24 cellular contexts compared by ENCODE assay signal in genomic region chr4:42615131-42615776, GRCh38.
"Had no signal": no experiment of that assay in that cellular context is flagged by ENCODE, and none has a peak within 500 bp of the region (broad histone marks: within the 10 kb centered on the region; RNA-seq: fewer than 3 reads in every experiment).

No MANE protein-coding gene starts in this region.

- H3K4me3 Mint-ChIP-seq: activated B cell treated with CpG ODN at 0.5 μM for 24 hours; activated CD4-positive, alpha-beta memory T cell treated with anti-CD3 and anti-CD28 coated beads for 36 hours; activated CD4-positive, alpha-beta T cell treated with anti-CD3 and anti-CD28 coated beads, Interleukin-2, amount 10 ng/mL, durations not matched to agents 24 days and 14 days; activated naive CD4-positive, alpha-beta T cell treated with anti-CD3 and anti-CD28 coated beads, Interleukin-2, amount 10 ng/mL, durations not matched to agents 7 days and 5 days; activated naive CD8-positive, alpha-beta T cell treated with anti-CD3 and anti-CD28 coated beads for 36 hours; activated T-cell treated with anti-CD3 and anti-CD28 coated beads, Interleukin-2, amount 50 U/mL, for 4 hours; activated T-helper 17 cell treated with anti-CD3 and anti-CD28 coated beads, Interleukin-2, amount 50 U/mL, for 72 hours; T-cell had no signal

- H3K27me3 Mint-ChIP-seq: activated B cell treated with CpG ODN at 0.5 μM for 24 hours; activated CD4-positive, alpha-beta memory T cell treated with anti-CD3 and anti-CD28 coated beads for 36 hours; activated CD4-positive, alpha-beta T cell treated with anti-CD3 and anti-CD28 coated beads, Interleukin-2, amount 10 ng/mL, durations not matched to agents 24 days and 14 days; activated naive CD4-positive, alpha-beta T cell treated with anti-CD3 and anti-CD28 coated beads, Interleukin-2, amount 10 ng/mL, durations not matched to agents 7 days and 5 days; activated naive CD8-positive, alpha-beta T cell treated with anti-CD3 and anti-CD28 coated beads for 36 hours; activated T-helper 17 cell treated with anti-CD3 and anti-CD28 coated beads, Interleukin-2, amount 50 U/mL, for 72 hours; T-cell had no signal

- H3K27me3 ChIP-seq: brain microvascular endothelial cell had no signal

- DNase-seq: activated B cell treated with CpG ODN at 0.5 μM for 24 hours; activated CD4-positive, alpha-beta memory T cell treated with anti-CD3 and anti-CD28 coated beads for 36 hours; activated CD4-positive, alpha-beta T cell treated with anti-CD3 and anti-CD28 coated beads for 1 hour; activated CD4-positive, alpha-beta T cell treated with anti-CD3 and anti-CD28 coated beads, Interleukin-2, amount 10 ng/mL, durations not matched to agents 24 days and 14 days; activated CD8-positive, alpha-beta memory T cell treated with anti-CD3 and anti-CD28 coated beads for 24 hours; activated gamma-delta T cell treated with Interleukin-2 at 50 U/mL for 16 hours; activated naive CD4-positive, alpha-beta T cell treated with anti-CD3 and anti-CD28 coated beads, Interleukin-2, amount 10 ng/mL, durations not matched to agents 7 days and 5 days; activated naive CD8-positive, alpha-beta T cell treated with anti-CD3 and anti-CD28 coated beads for 36 hours; activated T-cell treated with anti-CD3 and anti-CD28 coated beads, Interleukin-2, amount 50 U/mL, for 4 hours; brain microvascular endothelial cell; MM.1S; NCI-H1105; NCI-H1436; NCI-H1694 treated with DMSO at 0.1 percent for 48 hours; NCI-H2029 treated with DMSO at 0.1 percent for 48 hours; NCI-H510A treated with DMSO at 0.1 percent for 48 hours; NCI-H69; PC-3; SIG-M5; T-cell; T-helper 2 cell; T1000 had no signal

- H3K4me3 ChIP-seq: cardiac muscle cell had no signal

- H3K4me1 Mint-ChIP-seq: activated B cell treated with CpG ODN at 0.5 μM for 24 hours; activated naive CD4-positive, alpha-beta T cell treated with anti-CD3 and anti-CD28 coated beads, Interleukin-2, amount 10 ng/mL, durations not matched to agents 7 days and 5 days had no signal

- H3K36me3 ChIP-seq: brain microvascular endothelial cell, cardiac muscle cell had no signal

- H3K27ac Mint-ChIP-seq: activated B cell treated with CpG ODN at 0.5 μM for 24 hours; activated CD4-positive, alpha-beta memory T cell treated with anti-CD3 and anti-CD28 coated beads for 36 hours; activated CD4-positive, alpha-beta T cell treated with anti-CD3 and anti-CD28 coated beads, Interleukin-2, amount 10 ng/mL, durations not matched to agents 24 days and 14 days; activated naive CD4-positive, alpha-beta T cell treated with anti-CD3 and anti-CD28 coated beads, Interleukin-2, amount 10 ng/mL, durations not matched to agents 7 days and 5 days; activated naive CD8-positive, alpha-beta T cell treated with anti-CD3 and anti-CD28 coated beads for 36 hours; activated T-helper 17 cell treated with anti-CD3 and anti-CD28 coated beads, Interleukin-2, amount 50 U/mL, for 72 hours; T-cell had no signal

- ATAC-seq: activated T-cell treated with anti-CD3 and anti-CD28 coated beads, Interleukin-2, amount 50 U/mL, for 4 hours; activated T-helper 17 cell treated with anti-CD3 and anti-CD28 coated beads, Interleukin-2, amount 50 U/mL, for 72 hours; PC-3; T-cell had no signal

- H3K9me3 Mint-ChIP-seq: activated B cell treated with CpG ODN at 0.5 μM for 24 hours; activated CD4-positive, alpha-beta memory T cell treated with anti-CD3 and anti-CD28 coated beads for 36 hours; activated naive CD4-positive, alpha-beta T cell treated with anti-CD3 and anti-CD28 coated beads, Interleukin-2, amount 10 ng/mL, durations not matched to agents 7 days and 5 days; activated naive CD8-positive, alpha-beta T cell treated with anti-CD3 and anti-CD28 coated beads for 36 hours; activated T-cell treated with anti-CD3 and anti-CD28 coated beads, Interleukin-2, amount 50 U/mL, for 4 hours; activated T-helper 17 cell treated with anti-CD3 and anti-CD28 coated beads, Interleukin-2, amount 50 U/mL, for 72 hours; T-cell had no signal

- H3K27ac ChIP-seq: brain microvascular endothelial cell, cardiac muscle cell had no signal
